In the genomic region with DNA sequence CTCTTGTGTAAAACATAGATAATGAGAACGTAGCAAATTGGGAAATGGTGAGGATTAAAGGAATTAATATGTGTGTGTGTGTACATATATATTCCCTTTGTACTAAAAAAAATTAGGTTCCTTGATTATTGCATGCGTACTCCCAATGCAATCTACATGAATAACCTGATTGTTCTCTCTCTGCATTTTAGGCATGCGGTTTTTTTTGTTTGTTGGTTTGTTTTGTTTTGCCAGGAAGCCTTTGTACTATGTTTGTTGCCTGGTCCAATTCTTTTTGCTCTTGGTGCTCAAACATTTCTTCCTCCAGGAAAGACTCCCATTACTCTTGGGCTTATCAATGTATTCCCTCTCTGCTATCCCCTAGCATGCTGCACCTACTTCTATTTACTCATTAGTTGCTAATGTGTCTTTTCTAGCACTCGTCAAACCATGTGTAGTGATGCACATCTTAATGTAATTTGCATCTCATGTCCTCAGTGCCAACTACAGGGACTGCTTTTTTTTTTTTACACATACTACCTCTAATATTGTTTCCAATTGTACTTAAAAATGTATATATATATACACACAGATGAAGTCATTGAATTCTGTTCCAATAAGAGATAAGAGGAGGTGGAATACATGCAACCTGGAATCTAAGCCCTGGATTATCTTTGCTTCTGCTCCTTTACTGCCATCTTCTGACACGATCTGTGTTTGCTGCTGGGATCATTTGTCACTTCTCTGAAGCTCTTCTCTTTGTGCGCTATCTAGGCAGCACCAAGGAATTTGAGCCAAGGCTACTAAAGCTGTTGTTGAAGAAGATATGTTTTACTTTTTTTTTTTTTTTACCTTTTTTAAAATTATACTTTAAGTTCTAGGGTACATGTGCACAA, we compare ENCODE assay signal across 8 cellular contexts.
DNase-seq lines count a peak whose midpoint lies in the region; ATAC-seq lines count a peak whose summit lies in the region.

No MANE protein-coding gene starts in this region.

- in situ Hi-C loops in KBM-7 (cut with MboI; ENCODE audit: low pct_unique_long_range_greater_than_20kb, low sequenced_read_pairs), result no loop called here

- DNase-seq in DMS114 treated with DMSO at 0.1 percent for 48 hours (lab: John Stamatoyannopoulos, UW; ENCODE audit: unreplicated experiment) (peak; percentile 0), RPMI8226 (peak; percentile 14), left kidney (ENCODE audit: low read depth, low spot score) (peak; percentile 74), KBM-7 (no peak), T-helper 1 cell (no peak)
- no peak for DNase-seq in stimulated activated CD4-positive, alpha-beta T cell treated with anti-CD3 and anti-CD28 coated beads, Interleukin-4, amount 100 ng/mL, for 1 hour

- ATAC-seq in GM21717 (IDR thresholded peaks at IDR 0.05; ENCODE audit: unreplicated experiment), result peak; percentile 56
- no peak for ATAC-seq in HG03196 (IDR thresholded peaks at IDR 0.05; ENCODE audit: unreplicated experiment)

Comparison
In these comparisons a context has a peak if more than half of its experiments do, and no peak if none do; other contexts are left out.
1. DNase-seq: peak in DMS114 treated with DMSO at 0.1 percent for 48 hours (single experiment), RPMI8226 (single experiment) and left kidney (single experiment); none in KBM-7 (single experiment), stimulated activated CD4-positive, alpha-beta T cell treated with anti-CD3 and anti-CD28 coated beads, Interleukin-4, amount 100 ng/mL, for 1 hour (single experiment) and T-helper 1 cell (0 of 5).